Comparison of ENCODE assay signal across 12 cellular contexts in the genomic region with DNA sequence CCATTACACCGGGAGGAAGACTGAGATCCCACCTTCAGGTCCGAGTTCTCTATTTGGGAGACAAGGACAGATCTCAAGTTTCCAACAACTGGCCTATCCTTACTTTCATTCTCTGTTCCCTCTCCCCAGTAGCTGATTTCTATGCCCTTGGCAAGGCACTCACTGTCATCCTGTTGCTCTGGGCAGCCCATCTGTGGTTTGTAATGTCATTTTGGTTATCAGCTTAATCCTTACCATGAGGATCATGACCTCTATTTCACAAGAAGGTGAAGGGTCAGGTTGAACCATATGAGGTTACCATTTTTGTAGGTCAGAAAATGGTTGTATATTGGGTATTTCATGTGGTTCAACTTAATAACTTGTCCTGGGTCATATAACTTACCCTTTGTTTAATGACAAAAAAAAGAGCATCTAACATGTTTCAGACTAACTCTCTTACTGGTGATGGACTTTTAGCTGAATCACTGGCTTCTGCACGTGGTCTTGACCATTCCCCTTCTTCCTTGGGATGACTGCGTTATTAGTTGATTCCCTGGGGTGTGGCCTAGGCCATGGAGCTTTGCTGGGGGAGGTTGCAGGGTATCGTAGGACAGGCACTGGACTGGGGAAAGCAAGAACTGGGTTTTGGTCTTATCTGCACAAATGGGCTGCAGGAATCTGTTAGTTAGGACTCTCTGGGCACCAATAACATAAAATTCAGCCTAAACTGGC.
A peak's percentile ranks its signal among the peaks of the same experiment; 100 is the strongest.
DNase-seq lines count a peak whose midpoint lies in the region; ATAC-seq, FAIRE-seq and TF ChIP-seq lines count a peak whose summit lies in the region.
"Had no signal": no experiment of that assay in that cellular context is flagged by ENCODE, and none has a peak within 500 bp of the region (broad histone marks: within the 10 kb centered on the region; RNA-seq: fewer than 3 reads in every experiment).

No MANE protein-coding gene starts in this region.

- H2BK12ac ChIP-seq in H1 (ENCODE audit: low read depth, low read length), result peak overlapping the region; percentile 29; the same call in 1 of the 2 replicates

- TF ChIP-seq RAD21 in H1 (IDR thresholded peaks at IDR 0.05 in 1 of 2, conservative IDR thresholded peaks at IDR 0.05 in 1 of 2; ENCODE audit: low read depth in 2 of 2, low read length in 2 of 2) (no peak), neural cell (conservative IDR thresholded peaks at IDR 0.05) (no peak)

- H3K18ac ChIP-seq in H1 (ENCODE audit: extremely low read depth, low read length), result no peak overlapping the region

- no peak overlapping the region for H3K14ac ChIP-seq in H1 (ENCODE audit: insufficient read length)

- H3K4me3 Mint-ChIP-seq in activated CD8-positive, alpha-beta memory T cell treated with anti-CD3 and anti-CD28 coated beads, Interleukin-2, amount 10 ng/mL, durations not matched to agents 7 days and 5 days, result no peak overlapping the region

- H3K23me2 ChIP-seq in H1 (ENCODE audit: low read depth, low read length), result no peaks in the 10 kb centered on the region

- H3K4me3 ChIP-seq in NT2/D1 (ENCODE audit: insufficient read length, low read depth) (no peak overlapping the region), H1 (ENCODE audit: extremely low read depth in 1 of 4, insufficient read depth in 2 of 4, low read depth in 3 of 4, low read length in 4 of 4) (no peak overlapping the region), neural cell (ENCODE audit: low read length) (peak overlapping the region; percentile 37), spleen (no peak overlapping the region)

- no peaks in the 10 kb centered on the region for H3K9me3 ChIP-seq in NT2/D1 (ENCODE audit: insufficient read depth, low read length)
- no peaks in the 10 kb centered on the region for H3K9me3 ChIP-seq in H1 (ENCODE audit: insufficient read depth in 2 of 2, low read depth in 1 of 2, low read length in 1 of 2)
- H3K9me3 ChIP-seq in neural cell (ENCODE audit: low read length), result no peaks in the 10 kb centered on the region
- peaks cover 0 to 5% (median 0%) of the 10 kb centered on the region in 8 donors for H3K9me3 ChIP-seq in spleen

- no peak overlapping the region for H3K27ac Mint-ChIP-seq in activated CD8-positive, alpha-beta memory T cell treated with anti-CD3 and anti-CD28 coated beads, Interleukin-2, amount 10 ng/mL, durations not matched to agents 7 days and 5 days

- H4K91ac ChIP-seq in H1 (replicated peaks; ENCODE audit: insufficient read length, low read length), result no peak overlapping the region

- POLR2A ChIA-PET in H1 (lab: Charles Lee; ENCODE audit: partially characterized antibody), result interaction anchor here (0.9 kb wide), 1 partner anchor 11 kb away, joined by 3 read pairs; no protein-coding TSS in a partner anchor

- no peak overlapping the region for H3K56ac ChIP-seq in H1 (replicated peaks; ENCODE audit: insufficient read length, low read depth, low read length)

- DNase-seq in Daoy (ENCODE audit: low read depth) (peak; percentile 46), NT2/D1 (ENCODE audit: low read depth, low spot score) (no peak), H1 (ENCODE audit: low read depth in 1 of 2, low spot score in 2 of 2) (no peak), spleen (no peak)
- no peak for DNase-seq in activated CD8-positive, alpha-beta memory T cell treated with anti-CD3 and anti-CD28 coated beads, Interleukin-2, amount 10 ng/mL, durations not matched to agents 7 days and 5 days
- DNase-seq: activated naive CD4-positive, alpha-beta T cell treated with Interleukin-2 at 50 U/mL for 16 hours; C1 segment of cervical spinal cord; NCI-H1092; NCI-H510A treated with DMSO at 0.1 percent for 48 hours had no signal

- no peak overlapping the region for H2BK15ac ChIP-seq in H1 (ENCODE audit: low read length)

- H3K27ac ChIP-seq in H1 (ENCODE audit: low read depth, low read length) (no peak overlapping the region), neural cell (ENCODE audit: low read length) (peak overlapping the region; percentile 70), spleen (no peak overlapping the region)

- H3K36me3 Mint-ChIP-seq in activated CD8-positive, alpha-beta memory T cell treated with anti-CD3 and anti-CD28 coated beads, Interleukin-2, amount 10 ng/mL, durations not matched to agents 7 days and 5 days, result no peaks in the 10 kb centered on the region

- TF ChIP-seq EP300 in H1 (IDR thresholded peaks at IDR 0.05; ENCODE audit: borderline replicate concordance in 1 of 2, low read depth in 2 of 2, low read length in 2 of 2) (no peak), neural cell (conservative IDR thresholded peaks at IDR 0.05; ENCODE audit: poor library complexity, severe bottlenecking) (no peak)

- CTCF ChIA-PET in H1 (lab: Charles Lee; ENCODE audit: partially characterized antibody), result interaction anchor here (0.7 to 2.6 kb wide), 11 partner anchors 10 to 214 kb away, joined by 3 to 8 read pairs (median 3); no protein-coding TSS in a partner anchor
- CTCF ChIA-PET in activated CD8-positive, alpha-beta memory T cell treated with anti-CD3 and anti-CD28 coated beads, Interleukin-2, amount 10 ng/mL, durations not matched to agents 7 days and 5 days (lab: Charles Lee), result no interaction called here

- no peak overlapping the region for H2BK5ac ChIP-seq in H1 (ENCODE audit: low read depth, low read length)

- intact Hi-C loops in spleen (cut with DNase I; ENCODE audit: low total_unique reads), result no loop called here

- H3K4me2 ChIP-seq in H1 (ENCODE audit: insufficient read depth in 1 of 2, low read depth in 2 of 2, low read length in 2 of 2) (no peak overlapping the region), neural cell (ENCODE audit: low read length) (no peak overlapping the region)

- no peak overlapping the region for H2BK120ac ChIP-seq in H1 (replicated peaks; ENCODE audit: low read depth, low read length)

- H4K8ac ChIP-seq in H1 (ENCODE audit: extremely low read depth, insufficient read depth, low read length), result no peak overlapping the region

- no peaks in the 10 kb centered on the region for H3K79me1 ChIP-seq in H1 (ENCODE audit: low read depth, low read length)

- H4K20me1 ChIP-seq in H1 (replicated peaks in 1 of 2; ENCODE audit: control insufficient read depth in 1 of 2, insufficient read depth in 2 of 2, low read length in 2 of 2) (no peaks in the 10 kb centered on the region), neural cell (ENCODE audit: insufficient read depth) (no peaks in the 10 kb centered on the region)

- TF ChIP-seq POLR2A in H1 (IDR thresholded peaks at IDR 0.05; ENCODE audit: control extremely low read depth in 1 of 2, low read depth in 2 of 2, low read length in 2 of 2) (no peak), spleen (IDR thresholded peaks at IDR 0.05) (no peak)

- H2AFZ ChIP-seq in H1 (ENCODE audit: low read length) (0 out of 2 replicates have a peak overlapping the region, but pooled peaks have one; percentile 74), neural cell (ENCODE audit: low read depth, low read length) (peak overlapping the region; percentile 62)

- no peak overlapping the region for H2BK20ac ChIP-seq in H1 (ENCODE audit: low read length)

- H3F3A ChIP-seq in neural cell (ENCODE audit: insufficient read depth, low read length, poor library complexity, severe bottlenecking), result no peaks in the 10 kb centered on the region

- H3K4me1 Mint-ChIP-seq in activated CD8-positive, alpha-beta memory T cell treated with anti-CD3 and anti-CD28 coated beads, Interleukin-2, amount 10 ng/mL, durations not matched to agents 7 days and 5 days, result no peaks in the 10 kb centered on the region

- no peak overlapping the region for H4K5ac ChIP-seq in H1 (ENCODE audit: insufficient read length, low read depth, low read length)

- H3K9ac ChIP-seq in NT2/D1 (ENCODE audit: insufficient read length, low read depth) (peak overlapping the region; percentile 42), H1 (replicated peaks in 1 of 4; ENCODE audit: extremely low read depth in 1 of 4, low read depth in 3 of 4, low read length in 3 of 4) (no peak overlapping the region), neural cell (ENCODE audit: low read length) (peak overlapping the region; percentile 62)

- no peaks in the 10 kb centered on the region for H3K27me3 Mint-ChIP-seq in activated CD8-positive, alpha-beta memory T cell treated with anti-CD3 and anti-CD28 coated beads, Interleukin-2, amount 10 ng/mL, durations not matched to agents 7 days and 5 days

- no peak overlapping the region for H3K23ac ChIP-seq in H1 (ENCODE audit: insufficient read length)

- H3K27me3 ChIP-seq in NT2/D1 (ENCODE audit: insufficient read depth, insufficient read length) (peaks cover 7% of the 10 kb centered on the region), H1 (replicated peaks in 1 of 4; ENCODE audit: control insufficient read depth in 3 of 4, extremely low read depth in 1 of 4, insufficient read depth in 3 of 4, low read length in 3 of 4) (no peaks in the 10 kb centered on the region; a peak in 1 of 7 replicates), neural cell (ENCODE audit: insufficient read depth, low read depth, low read length) (no peaks in the 10 kb centered on the region), spleen (replicated peaks in 1 of 7) (peaks cover 0 to 12% (median 0%) of the 10 kb centered on the region in 7 donors)

- ATAC-seq in HG03521 (IDR thresholded peaks at IDR 0.05; ENCODE audit: unreplicated experiment), result no peak
- ATAC-seq in GM21367 (IDR thresholded peaks at IDR 0.05; ENCODE audit: unreplicated experiment), result no peak
- ATAC-seq in activated CD8-positive, alpha-beta memory T cell treated with anti-CD3 and anti-CD28 coated beads, Interleukin-2, amount 10 ng/mL, durations not matched to agents 7 days and 5 days, result no peak

- 64% methylated on average over 5 of the region's 5 CpGs; no CpG with 5 or more reads in 1 of the 2 experiments for WGBS in H1 (ENCODE audit: extremely low coverage in 1 of 2, insufficient coverage in 1 of 2, insufficient read length in 1 of 2, insufficient replicate concordance in 2 of 2, low coverage in 1 of 2, low lambda C conversion rate in 2 of 2, missing lambda C conversion rate in 1 of 2), 2 experiments
- 33 to 73% (median 65%) methylated on average over 5 of the region's 5 CpGs for WGBS in spleen, 5 donors

- H3K9me3 Mint-ChIP-seq in activated CD8-positive, alpha-beta memory T cell treated with anti-CD3 and anti-CD28 coated beads, Interleukin-2, amount 10 ng/mL, durations not matched to agents 7 days and 5 days (ENCODE audit: low read depth), result no peaks in the 10 kb centered on the region

- H3K9me2 ChIP-seq in neural cell (ENCODE audit: insufficient read depth, low read length), result no peaks in the 10 kb centered on the region

- H3K4ac ChIP-seq in H1 (replicated peaks; ENCODE audit: insufficient read length, low read depth, low read length), result no peak overlapping the region

- H3K79me2 ChIP-seq in H1 (ENCODE audit: control insufficient read depth in 1 of 2, insufficient read depth in 2 of 2, low read length in 2 of 2) (no peaks in the 10 kb centered on the region), neural cell (replicated peaks; ENCODE audit: insufficient read depth, low read length) (no peaks in the 10 kb centered on the region)

- no peak overlapping the region for H2AK5ac ChIP-seq in H1 (ENCODE audit: low read depth, low read length)

- TF ChIP-seq CTCF in H1 (IDR thresholded peaks at IDR 0.05; ENCODE audit: control extremely low read depth in 1 of 3, insufficient read depth in 1 of 3, low read depth in 1 of 3, low read length in 3 of 3) (no peak), neural cell (IDR thresholded peaks at IDR 0.05; ENCODE audit: poor library complexity, severe bottlenecking) (no peak), spleen (IDR thresholded peaks at IDR 0.05 in 8 of 11, conservative IDR thresholded peaks at IDR 0.05 in 3 of 11) (no peak)

- no peaks in the 10 kb centered on the region for H3K36me3 ChIP-seq in NT2/D1 (ENCODE audit: insufficient read depth, insufficient read length, low read length)
- no peaks in the 10 kb centered on the region for H3K36me3 ChIP-seq in H1 (ENCODE audit: control insufficient read depth in 2 of 4, insufficient read depth in 4 of 4, low read length in 3 of 4)
- no peaks in the 10 kb centered on the region for H3K36me3 ChIP-seq in neural cell (ENCODE audit: insufficient read depth, low read length)
- no peaks in the 10 kb centered on the region for H3K36me3 ChIP-seq in spleen

- H3K4me1 ChIP-seq in NT2/D1 (ENCODE audit: insufficient read depth, insufficient read length) (peaks cover 2% of the 10 kb centered on the region), H1 (replicated peaks in 1 of 4; ENCODE audit: control insufficient read depth in 3 of 4, insufficient read depth in 4 of 4, low read length in 3 of 4) (no peaks in the 10 kb centered on the region; a peak in 3 of 7 replicates), spleen (no peaks in the 10 kb centered on the region)

- no peak for FAIRE-seq in H1 (lab: Jason Lieb, UNC)

Comparison
In these comparisons a context has a peak if more than half of its experiments do, and no peak if none do; other contexts are left out.
1. H3K9ac ChIP-seq: peak in NT2/D1 (single experiment) and neural cell (single experiment); none in H1 (0 of 4).